ENCODE assay signal across 1 cellular context in the genomic region with DNA sequence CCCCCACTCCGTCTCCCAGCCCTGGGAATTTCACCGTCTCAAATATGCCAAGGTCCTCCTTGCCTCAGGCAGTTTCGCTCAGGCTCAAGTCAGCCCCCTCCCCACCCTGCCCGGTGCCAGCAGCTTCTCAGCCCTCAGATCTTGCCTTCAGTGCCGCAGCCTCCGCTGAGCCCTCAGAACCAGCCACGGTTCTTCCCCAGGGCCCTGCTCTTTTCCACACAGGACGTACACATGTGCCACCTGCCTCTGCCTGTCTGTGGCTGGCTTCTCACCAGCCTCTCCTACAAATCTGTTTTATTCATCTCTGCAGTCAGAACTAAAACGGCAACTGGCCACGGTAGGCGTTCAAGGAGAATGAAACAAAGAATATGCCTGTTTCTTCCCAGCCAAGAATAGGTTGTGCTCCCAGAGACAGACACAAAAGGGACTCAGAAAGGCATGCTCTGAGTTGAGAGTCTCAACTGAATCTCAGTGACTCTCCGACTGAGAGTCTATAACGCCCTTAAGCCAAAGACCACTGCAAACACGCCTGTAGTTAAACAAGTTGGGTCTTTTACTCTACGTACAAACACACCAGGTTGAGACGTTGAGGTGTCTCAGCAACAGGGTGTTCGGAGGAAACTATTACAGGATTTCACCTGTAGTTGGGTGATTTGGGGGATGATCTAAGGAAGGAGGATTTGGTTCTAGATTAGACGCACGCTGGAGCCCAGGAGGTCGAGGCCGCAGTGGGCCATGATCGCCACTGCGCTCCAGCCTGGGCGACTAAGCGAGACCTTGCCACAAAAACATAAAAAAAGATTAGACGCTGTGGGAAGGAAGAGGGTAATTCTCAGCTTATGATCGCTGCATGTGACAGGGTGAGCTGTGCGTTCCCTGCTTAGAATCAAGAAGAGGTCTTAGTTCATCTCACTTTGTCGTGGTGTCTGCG.
TF ChIP-seq lines count a peak whose summit lies in the region.

No MANE protein-coding gene starts in this region.

TF ChIP-seq in K562, 482 proteins besides CTCF, POLR2A, EP300 and RAD21 (continued from another document and continues in another):
- TF ChIP-seq, protein P1, sequence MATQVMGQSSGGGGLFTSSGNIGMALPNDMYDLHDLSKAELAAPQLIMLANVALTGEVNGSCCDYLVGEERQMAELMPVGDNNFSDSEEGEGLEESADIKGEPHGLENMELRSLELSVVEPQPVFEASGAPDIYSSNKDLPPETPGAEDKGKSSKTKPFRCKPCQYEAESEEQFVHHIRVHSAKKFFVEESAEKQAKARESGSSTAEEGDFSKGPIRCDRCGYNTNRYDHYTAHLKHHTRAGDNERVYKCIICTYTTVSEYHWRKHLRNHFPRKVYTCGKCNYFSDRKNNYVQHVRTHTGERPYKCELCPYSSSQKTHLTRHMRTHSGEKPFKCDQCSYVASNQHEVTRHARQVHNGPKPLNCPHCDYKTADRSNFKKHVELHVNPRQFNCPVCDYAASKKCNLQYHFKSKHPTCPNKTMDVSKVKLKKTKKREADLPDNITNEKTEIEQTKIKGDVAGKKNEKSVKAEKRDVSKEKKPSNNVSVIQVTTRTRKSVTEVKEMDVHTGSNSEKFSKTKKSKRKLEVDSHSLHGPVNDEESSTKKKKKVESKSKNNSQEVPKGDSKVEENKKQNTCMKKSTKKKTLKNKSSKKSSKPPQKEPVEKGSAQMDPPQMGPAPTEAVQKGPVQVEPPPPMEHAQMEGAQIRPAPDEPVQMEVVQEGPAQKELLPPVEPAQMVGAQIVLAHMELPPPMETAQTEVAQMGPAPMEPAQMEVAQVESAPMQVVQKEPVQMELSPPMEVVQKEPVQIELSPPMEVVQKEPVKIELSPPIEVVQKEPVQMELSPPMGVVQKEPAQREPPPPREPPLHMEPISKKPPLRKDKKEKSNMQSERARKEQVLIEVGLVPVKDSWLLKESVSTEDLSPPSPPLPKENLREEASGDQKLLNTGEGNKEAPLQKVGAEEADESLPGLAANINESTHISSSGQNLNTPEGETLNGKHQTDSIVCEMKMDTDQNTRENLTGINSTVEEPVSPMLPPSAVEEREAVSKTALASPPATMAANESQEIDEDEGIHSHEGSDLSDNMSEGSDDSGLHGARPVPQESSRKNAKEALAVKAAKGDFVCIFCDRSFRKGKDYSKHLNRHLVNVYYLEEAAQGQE (CRISPR knock-in tag; IDR thresholded peaks at IDR 0.05; ENCODE audit: low read depth), result no peak
- TF ChIP-seq HNRNPLL (IDR thresholded peaks at IDR 0.05; ENCODE audit: low read depth, low read length, poor library complexity, severe bottlenecking) (no peak), TBP (optimal IDR thresholded peaks at IDR 0.05; ENCODE audit: low read depth, low read length) (peak; percentile 30), SMARCA4 (IDR thresholded peaks at IDR 0.05) (peak; percentile 44; the same call in 1 of the 2 replicates), NR4A1 (CRISPR knock-in tag; IDR thresholded peaks at IDR 0.05) (no peak), NR4A1 (tag; IDR thresholded peaks at IDR 0.05) (0 out of 2 replicates have a peak, but pooled peaks have one; percentile 38), ZNF77 (CRISPR knock-in tag; IDR thresholded peaks at IDR 0.05) (no peak), SMAD2 (IDR thresholded peaks at IDR 0.05; ENCODE audit: low read depth, low read length) (no peak), NFE2L1 (tag; IDR thresholded peaks at IDR 0.05; ENCODE audit: borderline replicate concordance, low read depth) (no peak), SAFB (IDR thresholded peaks at IDR 0.05; ENCODE audit: borderline replicate concordance, low read depth, low read length) (no peak), PHTF2 (CRISPR knock-in tag; IDR thresholded peaks at IDR 0.05) (no peak), ZNF717 (CRISPR knock-in tag; IDR thresholded peaks at IDR 0.05) (no peak), TOE1 (IDR thresholded peaks at IDR 0.05; ENCODE audit: borderline replicate concordance) (no peak), TOE1 (CRISPR knock-in tag; IDR thresholded peaks at IDR 0.05; ENCODE audit: borderline replicate concordance, low read depth) (no peak), POLR2B (IDR thresholded peaks at IDR 0.05; ENCODE audit: low read depth, partially characterized antibody) (no peak), SREBF1 (IDR thresholded peaks at IDR 0.05; ENCODE audit: borderline replicate concordance, low read depth, low read length) (no peak), ZBTB8A (IDR thresholded peaks at IDR 0.05; ENCODE audit: partially characterized antibody) (no peak), POLR2G (IDR thresholded peaks at IDR 0.05; ENCODE audit: low read depth, low read length) (0 out of 2 replicates have a peak, but pooled peaks have one; percentile 17), SAFB2 (IDR thresholded peaks at IDR 0.05; ENCODE audit: borderline replicate concordance, low read depth, low read length, severe bottlenecking) (no peak), RBM39 (optimal IDR thresholded peaks at IDR 0.05; ENCODE audit: low read depth, low read length) (no peak), ZNF431 (CRISPR knock-in tag; IDR thresholded peaks at IDR 0.05) (peak; percentile 20; the same call in 1 of the 2 replicates), ZC3H4 (CRISPR knock-in tag; IDR thresholded peaks at IDR 0.05; ENCODE audit: borderline replicate concordance) (peak; percentile 70; the same call in 1 of the 2 replicates), SETDB1 (IDR thresholded peaks at IDR 0.05; ENCODE audit: low read length) (no peak), SRSF1 (IDR thresholded peaks at IDR 0.05; ENCODE audit: low read depth, low read length) (no peak), CAMTA2 (CRISPR knock-in tag; conservative IDR thresholded peaks at IDR 0.05) (no peak), FIP1L1 (IDR thresholded peaks at IDR 0.05; ENCODE audit: low read depth, low read length, poor library complexity, severe bottlenecking) (no peak), ESRRB (CRISPR knock-in tag; IDR thresholded peaks at IDR 0.05; ENCODE audit: borderline replicate concordance) (no peak), NR2C2 (CRISPR knock-in tag; IDR thresholded peaks at IDR 0.05) (no peak), NR2C2 (tag; IDR thresholded peaks at IDR 0.05) (no peak), ZNF324 (CRISPR knock-in tag; IDR thresholded peaks at IDR 0.05) (0 out of 2 replicates have a peak, but pooled peaks have one; percentile 22), SMC3 (conservative IDR thresholded peaks at IDR 0.05; ENCODE audit: insufficient read depth, low read depth, low read length) (no peak), NFXL1 (CRISPR knock-in tag; IDR thresholded peaks at IDR 0.05) (no peak), FOXK1 (CRISPR knock-in tag; IDR thresholded peaks at IDR 0.05; ENCODE audit: borderline replicate concordance) (peak; percentile 68; the same call in 1 of the 2 replicates), ZNF41 (CRISPR knock-in tag; conservative IDR thresholded peaks at IDR 0.05) (no peak), KDM4B (IDR thresholded peaks at IDR 0.05; ENCODE audit: borderline replicate concordance in 2 of 2, low read depth in 1 of 2) (no peak), PURB (CRISPR knock-in tag; IDR thresholded peaks at IDR 0.05; ENCODE audit: low read depth) (no peak)
- TF ChIP-seq, protein P2, sequence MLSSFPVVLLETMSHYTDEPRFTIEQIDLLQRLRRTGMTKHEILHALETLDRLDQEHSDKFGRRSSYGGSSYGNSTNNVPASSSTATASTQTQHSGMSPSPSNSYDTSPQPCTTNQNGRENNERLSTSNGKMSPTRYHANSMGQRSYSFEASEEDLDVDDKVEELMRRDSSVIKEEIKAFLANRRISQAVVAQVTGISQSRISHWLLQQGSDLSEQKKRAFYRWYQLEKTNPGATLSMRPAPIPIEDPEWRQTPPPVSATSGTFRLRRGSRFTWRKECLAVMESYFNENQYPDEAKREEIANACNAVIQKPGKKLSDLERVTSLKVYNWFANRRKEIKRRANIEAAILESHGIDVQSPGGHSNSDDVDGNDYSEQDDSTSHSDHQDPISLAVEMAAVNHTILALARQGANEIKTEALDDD (IDR thresholded peaks at IDR 0.05), result no peak
- TF ChIP-seq, protein P3, sequence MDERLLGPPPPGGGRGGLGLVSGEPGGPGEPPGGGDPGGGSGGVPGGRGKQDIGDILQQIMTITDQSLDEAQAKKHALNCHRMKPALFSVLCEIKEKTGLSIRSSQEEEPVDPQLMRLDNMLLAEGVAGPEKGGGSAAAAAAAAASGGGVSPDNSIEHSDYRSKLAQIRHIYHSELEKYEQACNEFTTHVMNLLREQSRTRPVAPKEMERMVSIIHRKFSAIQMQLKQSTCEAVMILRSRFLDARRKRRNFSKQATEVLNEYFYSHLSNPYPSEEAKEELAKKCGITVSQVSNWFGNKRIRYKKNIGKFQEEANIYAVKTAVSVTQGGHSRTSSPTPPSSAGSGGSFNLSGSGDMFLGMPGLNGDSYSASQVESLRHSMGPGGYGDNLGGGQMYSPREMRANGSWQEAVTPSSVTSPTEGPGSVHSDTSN (CRISPR knock-in tag; IDR thresholded peaks at IDR 0.05; ENCODE audit: low read depth), result no peak
- TF ChIP-seq, protein P3 (tag; conservative IDR thresholded peaks at IDR 0.05; ENCODE audit: low read depth), result no peak
- TF ChIP-seq, protein P4, sequence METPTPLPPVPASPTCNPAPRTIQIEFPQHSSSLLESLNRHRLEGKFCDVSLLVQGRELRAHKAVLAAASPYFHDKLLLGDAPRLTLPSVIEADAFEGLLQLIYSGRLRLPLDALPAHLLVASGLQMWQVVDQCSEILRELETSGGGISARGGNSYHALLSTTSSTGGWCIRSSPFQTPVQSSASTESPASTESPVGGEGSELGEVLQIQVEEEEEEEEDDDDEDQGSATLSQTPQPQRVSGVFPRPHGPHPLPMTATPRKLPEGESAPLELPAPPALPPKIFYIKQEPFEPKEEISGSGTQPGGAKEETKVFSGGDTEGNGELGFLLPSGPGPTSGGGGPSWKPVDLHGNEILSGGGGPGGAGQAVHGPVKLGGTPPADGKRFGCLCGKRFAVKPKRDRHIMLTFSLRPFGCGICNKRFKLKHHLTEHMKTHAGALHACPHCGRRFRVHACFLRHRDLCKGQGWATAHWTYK (CRISPR knock-in tag; IDR thresholded peaks at IDR 0.05), result no peak
- TF ChIP-seq, protein P5, sequence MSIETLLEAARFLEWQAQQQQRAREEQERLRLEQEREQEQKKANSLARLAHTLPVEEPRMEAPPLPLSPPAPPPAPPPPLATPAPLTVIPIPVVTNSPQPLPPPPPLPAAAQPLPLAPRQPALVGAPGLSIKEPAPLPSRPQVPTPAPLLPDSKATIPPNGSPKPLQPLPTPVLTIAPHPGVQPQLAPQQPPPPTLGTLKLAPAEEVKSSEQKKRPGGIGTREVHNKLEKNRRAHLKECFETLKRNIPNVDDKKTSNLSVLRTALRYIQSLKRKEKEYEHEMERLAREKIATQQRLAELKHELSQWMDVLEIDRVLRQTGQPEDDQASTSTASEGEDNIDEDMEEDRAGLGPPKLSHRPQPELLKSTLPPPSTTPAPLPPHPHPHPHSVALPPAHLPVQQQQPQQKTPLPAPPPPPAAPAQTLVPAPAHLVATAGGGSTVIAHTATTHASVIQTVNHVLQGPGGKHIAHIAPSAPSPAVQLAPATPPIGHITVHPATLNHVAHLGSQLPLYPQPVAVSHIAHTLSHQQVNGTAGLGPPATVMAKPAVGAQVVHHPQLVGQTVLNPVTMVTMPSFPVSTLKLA (conservative IDR thresholded peaks at IDR 0.05), result no peak
- TF ChIP-seq, protein P6, sequence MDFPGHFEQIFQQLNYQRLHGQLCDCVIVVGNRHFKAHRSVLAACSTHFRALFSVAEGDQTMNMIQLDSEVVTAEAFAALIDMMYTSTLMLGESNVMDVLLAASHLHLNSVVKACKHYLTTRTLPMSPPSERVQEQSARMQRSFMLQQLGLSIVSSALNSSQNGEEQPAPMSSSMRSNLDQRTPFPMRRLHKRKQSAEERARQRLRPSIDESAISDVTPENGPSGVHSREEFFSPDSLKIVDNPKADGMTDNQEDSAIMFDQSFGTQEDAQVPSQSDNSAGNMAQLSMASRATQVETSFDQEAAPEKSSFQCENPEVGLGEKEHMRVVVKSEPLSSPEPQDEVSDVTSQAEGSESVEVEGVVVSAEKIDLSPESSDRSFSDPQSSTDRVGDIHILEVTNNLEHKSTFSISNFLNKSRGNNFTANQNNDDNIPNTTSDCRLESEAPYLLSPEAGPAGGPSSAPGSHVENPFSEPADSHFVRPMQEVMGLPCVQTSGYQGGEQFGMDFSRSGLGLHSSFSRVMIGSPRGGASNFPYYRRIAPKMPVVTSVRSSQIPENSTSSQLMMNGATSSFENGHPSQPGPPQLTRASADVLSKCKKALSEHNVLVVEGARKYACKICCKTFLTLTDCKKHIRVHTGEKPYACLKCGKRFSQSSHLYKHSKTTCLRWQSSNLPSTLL (IDR thresholded peaks at IDR 0.05), result no peak
- TF ChIP-seq, protein P7, sequence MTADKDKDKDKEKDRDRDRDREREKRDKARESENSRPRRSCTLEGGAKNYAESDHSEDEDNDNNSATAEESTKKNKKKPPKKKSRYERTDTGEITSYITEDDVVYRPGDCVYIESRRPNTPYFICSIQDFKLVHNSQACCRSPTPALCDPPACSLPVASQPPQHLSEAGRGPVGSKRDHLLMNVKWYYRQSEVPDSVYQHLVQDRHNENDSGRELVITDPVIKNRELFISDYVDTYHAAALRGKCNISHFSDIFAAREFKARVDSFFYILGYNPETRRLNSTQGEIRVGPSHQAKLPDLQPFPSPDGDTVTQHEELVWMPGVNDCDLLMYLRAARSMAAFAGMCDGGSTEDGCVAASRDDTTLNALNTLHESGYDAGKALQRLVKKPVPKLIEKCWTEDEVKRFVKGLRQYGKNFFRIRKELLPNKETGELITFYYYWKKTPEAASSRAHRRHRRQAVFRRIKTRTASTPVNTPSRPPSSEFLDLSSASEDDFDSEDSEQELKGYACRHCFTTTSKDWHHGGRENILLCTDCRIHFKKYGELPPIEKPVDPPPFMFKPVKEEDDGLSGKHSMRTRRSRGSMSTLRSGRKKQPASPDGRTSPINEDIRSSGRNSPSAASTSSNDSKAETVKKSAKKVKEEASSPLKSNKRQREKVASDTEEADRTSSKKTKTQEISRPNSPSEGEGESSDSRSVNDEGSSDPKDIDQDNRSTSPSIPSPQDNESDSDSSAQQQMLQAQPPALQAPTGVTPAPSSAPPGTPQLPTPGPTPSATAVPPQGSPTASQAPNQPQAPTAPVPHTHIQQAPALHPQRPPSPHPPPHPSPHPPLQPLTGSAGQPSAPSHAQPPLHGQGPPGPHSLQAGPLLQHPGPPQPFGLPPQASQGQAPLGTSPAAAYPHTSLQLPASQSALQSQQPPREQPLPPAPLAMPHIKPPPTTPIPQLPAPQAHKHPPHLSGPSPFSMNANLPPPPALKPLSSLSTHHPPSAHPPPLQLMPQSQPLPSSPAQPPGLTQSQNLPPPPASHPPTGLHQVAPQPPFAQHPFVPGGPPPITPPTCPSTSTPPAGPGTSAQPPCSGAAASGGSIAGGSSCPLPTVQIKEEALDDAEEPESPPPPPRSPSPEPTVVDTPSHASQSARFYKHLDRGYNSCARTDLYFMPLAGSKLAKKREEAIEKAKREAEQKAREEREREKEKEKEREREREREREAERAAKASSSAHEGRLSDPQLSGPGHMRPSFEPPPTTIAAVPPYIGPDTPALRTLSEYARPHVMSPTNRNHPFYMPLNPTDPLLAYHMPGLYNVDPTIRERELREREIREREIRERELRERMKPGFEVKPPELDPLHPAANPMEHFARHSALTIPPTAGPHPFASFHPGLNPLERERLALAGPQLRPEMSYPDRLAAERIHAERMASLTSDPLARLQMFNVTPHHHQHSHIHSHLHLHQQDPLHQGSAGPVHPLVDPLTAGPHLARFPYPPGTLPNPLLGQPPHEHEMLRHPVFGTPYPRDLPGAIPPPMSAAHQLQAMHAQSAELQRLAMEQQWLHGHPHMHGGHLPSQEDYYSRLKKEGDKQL (CRISPR knock-in tag; IDR thresholded peaks at IDR 0.05; ENCODE audit: borderline replicate concordance), result no peak
